ENCODE assay signal across 11 cellular contexts in the genomic region with DNA sequence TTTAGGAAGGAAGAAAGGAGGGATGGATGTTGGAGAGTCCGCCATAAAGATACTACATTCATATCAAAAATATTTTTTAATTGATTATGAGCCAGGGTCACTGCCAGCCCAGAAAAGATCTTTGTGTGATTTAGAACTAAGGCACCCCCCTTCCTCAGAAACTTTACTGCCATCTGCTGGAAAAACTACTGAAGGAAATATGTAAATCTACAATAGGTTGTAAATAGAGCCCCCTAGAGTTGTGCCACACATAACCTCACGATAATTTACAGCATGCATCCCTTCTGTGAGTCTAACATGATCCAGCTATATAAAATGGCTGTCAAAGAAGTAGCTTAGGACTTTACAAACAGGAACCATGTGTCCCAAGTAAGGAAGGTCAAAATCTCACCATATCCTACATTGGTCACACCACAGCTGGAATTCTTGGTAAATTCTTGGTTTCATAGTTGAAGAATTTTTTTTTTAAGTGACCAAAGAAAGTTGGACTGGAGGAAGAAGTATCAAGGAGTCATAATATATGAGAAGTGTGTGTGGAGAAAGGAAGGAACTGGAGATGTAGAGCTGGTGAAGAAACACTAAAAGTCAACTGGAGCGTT.
DNase-seq lines count a peak whose midpoint lies in the region; ATAC-seq and TF ChIP-seq lines count a peak whose summit lies in the region.
"Had no signal": no experiment of that assay in that cellular context is flagged by ENCODE, and none has a peak within 500 bp of the region (broad histone marks: within the 10 kb centered on the region; RNA-seq: fewer than 3 reads in every experiment).

No MANE protein-coding gene starts in this region.

- H3K36me3 ChIP-seq in OCI-LY1 (ENCODE audit: insufficient read depth, low read length) (no peaks in the 10 kb centered on the region), endodermal cell (ENCODE audit: control insufficient read depth, insufficient read depth, low read length) (no peaks in the 10 kb centered on the region)
- H3K36me3 ChIP-seq: BLaER1 treated with 17β-estradiol and CSF1 and Interleukin-3, amounts not matched to agents 10 nM and 100 nM; HAP-1 had no signal

- no peak overlapping the region for H3K4me3 ChIP-seq in OCI-LY1 (ENCODE audit: low read depth, low read length, poor library complexity, severe bottlenecking)
- no peak overlapping the region for H3K4me3 ChIP-seq in endodermal cell (ENCODE audit: low read length)
- H3K4me3 ChIP-seq: BLaER1 treated with 17β-estradiol and CSF1 and Interleukin-3, amounts not matched to agents 10 nM and 100 nM; HAP-1 had no signal

- H3K36me3 Mint-ChIP-seq in endodermal cell (ENCODE audit: low read depth): no peaks in the 10 kb centered on the region

- no peaks in the 10 kb centered on the region for H3K9me2 ChIP-seq in OCI-LY1 (ENCODE audit: low read depth, low read length)

- no peak overlapping the region for H3K4me3 Mint-ChIP-seq in endodermal cell
- H3K4me3 Mint-ChIP-seq: T-helper 1 cell treated with Interleukin-12 subunit alpha and Interleukin-12 subunit beta and Interleukin-4 antibody, amounts not matched to agents 30 μg/mL and 1 μg/mL, for 36 hours had no signal

- no peaks in the 10 kb centered on the region for H3K79me2 ChIP-seq in OCI-LY1 (ENCODE audit: insufficient read depth, low read length)

- peaks cover 4% of the 10 kb centered on the region for H3K27me3 Mint-ChIP-seq in endodermal cell (ENCODE audit: insufficient read depth)

- H3K9me3 Mint-ChIP-seq in endodermal cell: no peaks in the 10 kb centered on the region
- H3K9me3 Mint-ChIP-seq: T-helper 1 cell treated with Interleukin-12 subunit alpha and Interleukin-12 subunit beta and Interleukin-4 antibody, amounts not matched to agents 30 μg/mL and 1 μg/mL, for 36 hours had no signal

- H3K4me1 Mint-ChIP-seq in endodermal cell: peaks cover 4% of the 10 kb centered on the region

- no peaks in the 10 kb centered on the region for H4K20me1 ChIP-seq in OCI-LY1 (ENCODE audit: insufficient read depth, low read length)
- H4K20me1 ChIP-seq: BLaER1 treated with 17β-estradiol and CSF1 and Interleukin-3, amounts not matched to agents 10 nM and 100 nM had no signal

- no peaks in the 10 kb centered on the region for H3F3A ChIP-seq in OCI-LY1 (ENCODE audit: insufficient read depth, low read length)

- H3K27me3 ChIP-seq in OCI-LY1 (ENCODE audit: insufficient read depth, low read length): no peaks in the 10 kb centered on the region
- no peaks in the 10 kb centered on the region for H3K27me3 ChIP-seq in endodermal cell (ENCODE audit: control insufficient read depth, insufficient read depth, low read length, poor library complexity, severe bottlenecking)
- H3K27me3 ChIP-seq: BLaER1 treated with 17β-estradiol and CSF1 and Interleukin-3, amounts not matched to agents 10 nM and 100 nM had no signal

- H3K9me3 ChIP-seq in OCI-LY1 (ENCODE audit: low read length): no peaks in the 10 kb centered on the region
- H3K9me3 ChIP-seq in endodermal cell (ENCODE audit: control insufficient read depth, low read length): no peaks in the 10 kb centered on the region
- H3K9me3 ChIP-seq: BLaER1 treated with 17β-estradiol and CSF1 and Interleukin-3, amounts not matched to agents 10 nM and 100 nM; HAP-1 had no signal

- H3K4me1 ChIP-seq in OCI-LY1 (ENCODE audit: insufficient read depth, low read length, severe bottlenecking) (no peaks in the 10 kb centered on the region), endodermal cell (ENCODE audit: control insufficient read depth, insufficient read depth, low read length) (no peaks in the 10 kb centered on the region)
- H3K4me1 ChIP-seq: BLaER1 treated with 17β-estradiol and CSF1 and Interleukin-3, amounts not matched to agents 10 nM and 100 nM; HAP-1 had no signal

- peak; percentile 29 for DNase-seq in NCI-H2171 treated with DMSO at 0.1 percent for 48 hours (lab: John Stamatoyannopoulos, UW)
- no peak for DNase-seq in NCI-H2171 (lab: John Stamatoyannopoulos, UW)
- DNase-seq in endodermal cell: no peak
- peak; percentile 21 for DNase-seq in stromal cell of bone marrow (ENCODE audit: low read depth)
- no peak for DNase-seq in HK-2 (ENCODE audit: unreplicated experiment)

- no peak for ATAC-seq in HG02938 (IDR thresholded peaks at IDR 0.05; ENCODE audit: unreplicated experiment)
- no peak for ATAC-seq in GM18870 (IDR thresholded peaks at IDR 0.05; ENCODE audit: unreplicated experiment)

- no peak overlapping the region for H2AFZ ChIP-seq in OCI-LY1 (ENCODE audit: low read length)

- H3K4me2 ChIP-seq in OCI-LY1 (ENCODE audit: low read length): no peak overlapping the region
- H3K4me2 ChIP-seq: BLaER1 treated with 17β-estradiol and CSF1 and Interleukin-3, amounts not matched to agents 10 nM and 100 nM had no signal

- H3K27ac ChIP-seq in OCI-LY1 (ENCODE audit: low read depth, low read length, poor library complexity, severe bottlenecking) (no peak overlapping the region), endodermal cell (ENCODE audit: low read depth, low read length) (no peak overlapping the region)
- H3K27ac ChIP-seq: BLaER1 treated with 17β-estradiol and CSF1 and Interleukin-3, amounts not matched to agents 10 nM and 100 nM had no signal

- peak; percentile 38 for TF ChIP-seq CTCF in OCI-LY1 (IDR thresholded peaks at IDR 0.05; ENCODE audit: low read length)
- peak; percentile 72 for TF ChIP-seq CTCF in endodermal cell (conservative IDR thresholded peaks at IDR 0.05)

- no peak overlapping the region for H3K27ac Mint-ChIP-seq in endodermal cell
- H3K27ac Mint-ChIP-seq: T-helper 1 cell treated with Interleukin-12 subunit alpha and Interleukin-12 subunit beta and Interleukin-4 antibody, amounts not matched to agents 30 μg/mL and 1 μg/mL, for 36 hours had no signal

- 90 to 100% methylated on average over 1 to 2 of the region's 3 CpGs for WGBS in endodermal cell (ENCODE audit: insufficient coverage in 1 of 2, insufficient read length in 1 of 2), 2 experiments

- no peak overlapping the region for H3K9ac ChIP-seq in OCI-LY1 (ENCODE audit: low read length)
- H3K9ac ChIP-seq in endodermal cell (ENCODE audit: extremely low read depth, low read length, poor library complexity, severe bottlenecking): no peak overlapping the region
- H3K9ac ChIP-seq: BLaER1 treated with 17β-estradiol and CSF1 and Interleukin-3, amounts not matched to agents 10 nM and 100 nM had no signal

Comparison
In these comparisons a context has a peak if more than half of its experiments do, and no peak if none do; other contexts are left out.
1. DNase-seq: peak in NCI-H2171 treated with DMSO at 0.1 percent for 48 hours (single experiment) and stromal cell of bone marrow (single experiment); none in NCI-H2171 (single experiment), endodermal cell (single experiment) and HK-2 (single experiment).